In the genomic region with DNA sequence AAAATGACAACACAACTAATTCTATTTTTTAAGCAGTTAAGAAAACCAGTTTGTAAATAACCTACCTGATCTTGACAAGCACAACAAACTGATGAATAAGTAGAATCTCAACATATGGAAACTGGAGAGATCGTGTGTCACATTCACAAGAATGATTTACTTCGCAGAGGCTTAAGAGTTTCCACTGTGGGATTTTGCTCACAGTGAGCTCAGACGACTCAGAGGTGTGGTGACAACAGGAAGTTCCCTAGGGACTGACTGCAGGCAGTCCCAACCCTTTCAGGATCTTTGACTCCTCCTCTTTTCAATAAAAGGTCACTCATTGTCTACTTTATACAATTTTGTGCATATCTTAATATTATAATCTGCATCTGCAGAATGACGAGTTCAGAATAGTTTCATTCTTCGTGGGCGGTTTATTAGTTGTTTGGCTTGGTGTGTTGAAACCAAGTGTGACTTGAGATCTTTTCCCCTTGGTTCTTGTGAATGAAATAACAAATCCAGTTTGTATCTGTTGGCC, we compare ENCODE assay signal across 1 cellular context.
TF ChIP-seq lines count a peak whose summit lies in the region.

Gene LIPH, minus strand, starts transcription at position 231 of the 520 bp plus-strand sequence. Its CDS starts 117 bp downstream, at position 114.

TF ChIP-seq in K562, 482 proteins besides CTCF, POLR2A, EP300 and RAD21 (continues in another document):
- TF ChIP-seq, protein P1, sequence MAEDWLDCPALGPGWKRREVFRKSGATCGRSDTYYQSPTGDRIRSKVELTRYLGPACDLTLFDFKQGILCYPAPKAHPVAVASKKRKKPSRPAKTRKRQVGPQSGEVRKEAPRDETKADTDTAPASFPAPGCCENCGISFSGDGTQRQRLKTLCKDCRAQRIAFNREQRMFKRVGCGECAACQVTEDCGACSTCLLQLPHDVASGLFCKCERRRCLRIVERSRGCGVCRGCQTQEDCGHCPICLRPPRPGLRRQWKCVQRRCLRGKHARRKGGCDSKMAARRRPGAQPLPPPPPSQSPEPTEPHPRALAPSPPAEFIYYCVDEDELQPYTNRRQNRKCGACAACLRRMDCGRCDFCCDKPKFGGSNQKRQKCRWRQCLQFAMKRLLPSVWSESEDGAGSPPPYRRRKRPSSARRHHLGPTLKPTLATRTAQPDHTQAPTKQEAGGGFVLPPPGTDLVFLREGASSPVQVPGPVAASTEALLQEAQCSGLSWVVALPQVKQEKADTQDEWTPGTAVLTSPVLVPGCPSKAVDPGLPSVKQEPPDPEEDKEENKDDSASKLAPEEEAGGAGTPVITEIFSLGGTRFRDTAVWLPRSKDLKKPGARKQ (CRISPR knock-in tag; IDR thresholded peaks at IDR 0.05) = no peak
- no peak for TF ChIP-seq POLR2B (IDR thresholded peaks at IDR 0.05; ENCODE audit: low read depth, partially characterized antibody)
- no peak for TF ChIP-seq CREBBP (IDR thresholded peaks at IDR 0.05; ENCODE audit: low read depth, low read length)
- TF ChIP-seq CXXC5 (CRISPR knock-in tag; IDR thresholded peaks at IDR 0.05) = peak; percentile 31; the same call in 1 of the 2 replicates
- TF ChIP-seq ATF7 (IDR thresholded peaks at IDR 0.05) = peak; percentile 50
- peak; percentile 66 for TF ChIP-seq ZNF316 (IDR thresholded peaks at IDR 0.05)
- TF ChIP-seq HDAC2 (IDR thresholded peaks at IDR 0.05) = 0 out of 2 replicates have a peak, but pooled peaks have one; percentile 32
- no peak for TF ChIP-seq GTF2A2 (tag; IDR thresholded peaks at IDR 0.05)
- TF ChIP-seq HDAC8 (tag; IDR thresholded peaks at IDR 0.05) = no peak
- 0 out of 2 replicates have a peak, but pooled peaks have one; percentile 15 for TF ChIP-seq EP400 (IDR thresholded peaks at IDR 0.05)
- no peak for TF ChIP-seq ZNF395 (CRISPR knock-in tag; IDR thresholded peaks at IDR 0.05)
- no peak for TF ChIP-seq NR0B1 (IDR thresholded peaks at IDR 0.05; ENCODE audit: partially characterized antibody)
- no peak for TF ChIP-seq SMARCA5 (IDR thresholded peaks at IDR 0.05)
- TF ChIP-seq PHF8 (IDR thresholded peaks at IDR 0.05; ENCODE audit: borderline replicate concordance, low read length) = peak; percentile 12; the same call in 1 of the 2 replicates
- no peak for TF ChIP-seq KDM2B (CRISPR knock-in tag; IDR thresholded peaks at IDR 0.05)
- TF ChIP-seq TRIM24 (IDR thresholded peaks at IDR 0.05) = 0 out of 4 replicates have a peak, but pooled peaks of 1 of the 2 experiments have one; percentile 6
- TF ChIP-seq AFF1 (IDR thresholded peaks at IDR 0.05; ENCODE audit: low read depth in 1 of 2, partially characterized antibody in 2 of 2) = peak in 1 of 2 experiments; percentile 16
- TF ChIP-seq POLR2AphosphoS2 (IDR thresholded peaks at IDR 0.05; ENCODE audit: low read length) = no peak
- no peak for TF ChIP-seq HNRNPLL (IDR thresholded peaks at IDR 0.05; ENCODE audit: low read depth, low read length, poor library complexity, severe bottlenecking)
- TF ChIP-seq ZNF280B (CRISPR knock-in tag; IDR thresholded peaks at IDR 0.05) = no peak
- TF ChIP-seq DPF2 (IDR thresholded peaks at IDR 0.05) = peak; percentile 54; the same call in 1 of the 2 replicates
- 0 out of 2 replicates have a peak, but pooled peaks have one; percentile 10 for TF ChIP-seq CEBPB (tag; IDR thresholded peaks at IDR 0.05)
- 0 out of 2 replicates have a peak, but pooled peaks have one; percentile 16 for TF ChIP-seq SOX6 (IDR thresholded peaks at IDR 0.05)
- TF ChIP-seq TEAD4 (IDR thresholded peaks at IDR 0.05; ENCODE audit: low read length) = no peak
- no peak for TF ChIP-seq TEAD4 (CRISPR knock-in tag; IDR thresholded peaks at IDR 0.05; ENCODE audit: borderline replicate concordance)
- no peak for TF ChIP-seq ZNF76 (CRISPR knock-in tag; IDR thresholded peaks at IDR 0.05; ENCODE audit: borderline replicate concordance)
- TF ChIP-seq, protein P2, sequence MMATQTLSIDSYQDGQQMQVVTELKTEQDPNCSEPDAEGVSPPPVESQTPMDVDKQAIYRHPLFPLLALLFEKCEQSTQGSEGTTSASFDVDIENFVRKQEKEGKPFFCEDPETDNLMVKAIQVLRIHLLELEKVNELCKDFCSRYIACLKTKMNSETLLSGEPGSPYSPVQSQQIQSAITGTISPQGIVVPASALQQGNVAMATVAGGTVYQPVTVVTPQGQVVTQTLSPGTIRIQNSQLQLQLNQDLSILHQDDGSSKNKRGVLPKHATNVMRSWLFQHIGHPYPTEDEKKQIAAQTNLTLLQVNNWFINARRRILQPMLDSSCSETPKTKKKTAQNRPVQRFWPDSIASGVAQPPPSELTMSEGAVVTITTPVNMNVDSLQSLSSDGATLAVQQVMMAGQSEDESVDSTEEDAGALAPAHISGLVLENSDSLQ (IDR thresholded peaks at IDR 0.05) = peak; percentile 86
- TF ChIP-seq FOXK2 (conservative IDR thresholded peaks at IDR 0.05 in 1 of 2, IDR thresholded peaks at IDR 0.05 in 1 of 2; ENCODE audit: low read depth in 2 of 2) = peak; percentile 58 to 59
- no peak for TF ChIP-seq GABPB2 (CRISPR knock-in tag; conservative IDR thresholded peaks at IDR 0.05)
- no peak for TF ChIP-seq DLX4 (CRISPR knock-in tag; IDR thresholded peaks at IDR 0.05)
- no peak for TF ChIP-seq HNRNPH1 (optimal IDR thresholded peaks at IDR 0.05; ENCODE audit: low read depth, low read length)
- no peak for TF ChIP-seq ATF1 (CRISPR knock-in tag; IDR thresholded peaks at IDR 0.05)
- peak; percentile 43; the same call in 1 of the 2 replicates for TF ChIP-seq ATF1 (tag; IDR thresholded peaks at IDR 0.05)
- no peak for TF ChIP-seq TAF7 (tag; IDR thresholded peaks at IDR 0.05)
- peak; percentile 53; the same call in 1 of the 2 replicates for TF ChIP-seq SMARCA4 (IDR thresholded peaks at IDR 0.05)
- no peak for TF ChIP-seq ZBTB8A (IDR thresholded peaks at IDR 0.05; ENCODE audit: partially characterized antibody)
- TF ChIP-seq L3MBTL2 (IDR thresholded peaks at IDR 0.05) = peak; percentile 37; the same call in 1 of the 2 replicates
- no peak for TF ChIP-seq ID3 (CRISPR knock-in tag; IDR thresholded peaks at IDR 0.05)
- no peak for TF ChIP-seq ID3 (tag; IDR thresholded peaks at IDR 0.05)
- TF ChIP-seq GABPA (tag; conservative IDR thresholded peaks at IDR 0.05; ENCODE audit: low read depth) = peak; percentile 68
- no peak for TF ChIP-seq CREM (IDR thresholded peaks at IDR 0.05; ENCODE audit: low read depth)
- no peak for TF ChIP-seq ZNF77 (CRISPR knock-in tag; IDR thresholded peaks at IDR 0.05)
- TF ChIP-seq ZNF12 (CRISPR knock-in tag; IDR thresholded peaks at IDR 0.05) = no peak
- TF ChIP-seq, protein P3, sequence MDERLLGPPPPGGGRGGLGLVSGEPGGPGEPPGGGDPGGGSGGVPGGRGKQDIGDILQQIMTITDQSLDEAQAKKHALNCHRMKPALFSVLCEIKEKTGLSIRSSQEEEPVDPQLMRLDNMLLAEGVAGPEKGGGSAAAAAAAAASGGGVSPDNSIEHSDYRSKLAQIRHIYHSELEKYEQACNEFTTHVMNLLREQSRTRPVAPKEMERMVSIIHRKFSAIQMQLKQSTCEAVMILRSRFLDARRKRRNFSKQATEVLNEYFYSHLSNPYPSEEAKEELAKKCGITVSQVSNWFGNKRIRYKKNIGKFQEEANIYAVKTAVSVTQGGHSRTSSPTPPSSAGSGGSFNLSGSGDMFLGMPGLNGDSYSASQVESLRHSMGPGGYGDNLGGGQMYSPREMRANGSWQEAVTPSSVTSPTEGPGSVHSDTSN (CRISPR knock-in tag; IDR thresholded peaks at IDR 0.05; ENCODE audit: low read depth) = no peak
- TF ChIP-seq, protein P3 (tag; conservative IDR thresholded peaks at IDR 0.05; ENCODE audit: low read depth) = peak; percentile 81
- TF ChIP-seq NFE2 (IDR thresholded peaks at IDR 0.05; ENCODE audit: low read depth) = 0 out of 2 replicates have a peak, but pooled peaks have one; percentile 19
- peak; percentile 30; the same call in 1 of the 2 replicates for TF ChIP-seq JUND (IDR thresholded peaks at IDR 0.05; ENCODE audit: borderline replicate concordance, low read depth, low read length)
- no peak for TF ChIP-seq JUND (tag; IDR thresholded peaks at IDR 0.05; ENCODE audit: borderline replicate concordance, low read depth, low read length)
- TF ChIP-seq SIN3A (IDR thresholded peaks at IDR 0.05; ENCODE audit: borderline replicate concordance in 2 of 2, control insufficient read depth in 1 of 2, low read depth in 2 of 2, low read length in 2 of 2) = no peak
- peak; percentile 53; the same call in 1 of the 2 replicates for TF ChIP-seq MTA3 (IDR thresholded peaks at IDR 0.05; ENCODE audit: borderline replicate concordance)
